ENCODE assay signal across 15 cellular contexts in the genomic region with DNA sequence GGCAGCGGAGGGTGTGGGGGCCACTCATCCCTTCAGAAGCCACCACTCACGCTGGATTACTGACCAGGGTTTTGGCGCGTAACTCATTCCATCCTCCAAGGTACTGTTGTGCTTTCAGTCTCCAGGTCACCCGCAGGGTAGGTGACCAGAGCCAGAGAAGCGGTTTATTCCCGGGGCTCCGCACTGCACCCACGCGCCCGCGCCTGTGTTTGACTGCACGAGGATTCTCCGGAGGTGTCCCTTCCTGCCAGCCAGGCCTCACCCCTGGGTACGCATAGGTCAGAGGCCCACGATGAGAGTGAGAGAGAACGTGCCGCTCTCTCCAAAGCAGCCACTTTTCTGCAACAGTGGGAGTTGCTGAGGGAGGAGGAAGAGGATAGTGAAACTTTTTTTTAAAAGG. TPM values are rescaled to one million over a fixed set of nuclear protein-coding genes. Genes with fewer than 3 reads are reported as not detected.
DNase-seq lines count a peak whose midpoint lies in the region; ATAC-seq and TF ChIP-seq lines count a peak whose summit lies in the region.
"Had no signal": no experiment of that assay in that cellular context is flagged by ENCODE, and none has a peak within 500 bp of the region (broad histone marks: within the 10 kb centered on the region; RNA-seq: fewer than 3 reads in every experiment).

No MANE protein-coding gene starts in this region.

- no peaks in the 10 kb centered on the region for H3K79me2 ChIP-seq in ACC112 (ENCODE audit: control insufficient read depth, insufficient read depth, low read length, unreplicated experiment)
- H3K79me2 ChIP-seq: parathyroid adenoma had no signal

- H3K9me3 ChIP-seq in NT2/D1 (ENCODE audit: insufficient read depth, low read length) (no peaks in the 10 kb centered on the region), endodermal cell (ENCODE audit: control insufficient read depth, low read length) (no peaks in the 10 kb centered on the region), T-helper 17 cell (ENCODE audit: control insufficient read depth, low read length, poor library complexity, severe bottlenecking) (no peaks in the 10 kb centered on the region)

- no peak overlapping the region for H2AFZ ChIP-seq in ACC112 (ENCODE audit: low read length, unreplicated experiment)
- H2AFZ ChIP-seq: parathyroid adenoma had no signal

- H3K4me3 ChIP-seq in ACC112 (ENCODE audit: low read depth, low read length) (no peak overlapping the region), NT2/D1 (ENCODE audit: insufficient read length, low read depth) (no peak overlapping the region), endodermal cell (ENCODE audit: low read length) (no peak overlapping the region)
- H3K4me3 ChIP-seq: lung had no signal

- H3K27me3 Mint-ChIP-seq in endodermal cell (ENCODE audit: insufficient read depth) (peaks cover 29% of the 10 kb centered on the region), osteocyte (ENCODE audit: unreplicated experiment) (no peaks in the 10 kb centered on the region), T-helper 17 cell (no peaks in the 10 kb centered on the region)
- H3K27me3 Mint-ChIP-seq: activated T-helper 17 cell treated with anti-CD3 and anti-CD28 coated beads, Interleukin-2, amount 50 U/mL, for 72 hours had no signal

- 73 to 85% methylated on average over 18 of the region's 18 CpGs for WGBS in endodermal cell (ENCODE audit: insufficient coverage in 1 of 2, insufficient read length in 1 of 2), 2 experiments

- H3K27ac Mint-ChIP-seq in endodermal cell (peak overlapping the region; percentile 72), osteocyte (ENCODE audit: unreplicated experiment) (peak overlapping the region; percentile 99), T-helper 17 cell (no peak overlapping the region)
- H3K27ac Mint-ChIP-seq: activated T-helper 17 cell treated with anti-CD3 and anti-CD28 coated beads, Interleukin-2, amount 50 U/mL, for 72 hours had no signal

- peak overlapping the region; percentile 53 for H3K9ac ChIP-seq in NT2/D1 (ENCODE audit: insufficient read length, low read depth)
- H3K9ac ChIP-seq in endodermal cell (ENCODE audit: extremely low read depth, low read length, poor library complexity, severe bottlenecking): no peak overlapping the region
- H3K9ac ChIP-seq: parathyroid adenoma had no signal

- H3K9me3 Mint-ChIP-seq in endodermal cell: no peaks in the 10 kb centered on the region
- H3K9me3 Mint-ChIP-seq in osteocyte (ENCODE audit: unreplicated experiment): no peaks in the 10 kb centered on the region
- H3K9me3 Mint-ChIP-seq: activated T-helper 17 cell treated with anti-CD3 and anti-CD28 coated beads, Interleukin-2, amount 50 U/mL, for 72 hours had no signal

- no peaks in the 10 kb centered on the region for H3K36me3 Mint-ChIP-seq in endodermal cell (ENCODE audit: low read depth)
- H3K36me3 Mint-ChIP-seq in osteocyte (ENCODE audit: unreplicated experiment): peaks cover 42% of the 10 kb centered on the region
- H3K36me3 Mint-ChIP-seq in T-helper 17 cell (ENCODE audit: low read depth): peaks cover 3% of the 10 kb centered on the region

- no peak for DNase-seq in NT2/D1 (ENCODE audit: low read depth, low spot score)
- no peak for DNase-seq in endodermal cell
- no peak for DNase-seq in osteocyte (ENCODE audit: extremely low spot score, unreplicated experiment)
- no peak for DNase-seq in T-helper 17 cell
- no peak for DNase-seq in substantia nigra (lab: John Stamatoyannopoulos, UW)
- DNase-seq: activated CD4-positive, alpha-beta T cell treated with anti-CD3 and anti-CD28 coated beads, Interleukin-2, amount 50 U/mL, for 48 hours; NCI-H1436 treated with DMSO at 0.1 percent for 48 hours; NCI-H526 treated with DMSO at 0.1 percent for 48 hours; RPMI8226 had no signal

- H3K36me3 ChIP-seq in ACC112 (ENCODE audit: insufficient read depth, low read length): peaks cover 12% of the 10 kb centered on the region; the same call in 1 of the 2 replicates
- H3K36me3 ChIP-seq in NT2/D1 (ENCODE audit: insufficient read depth, insufficient read length, low read length): peaks cover 34% of the 10 kb centered on the region
- no peaks in the 10 kb centered on the region for H3K36me3 ChIP-seq in endodermal cell (ENCODE audit: control insufficient read depth, insufficient read depth, low read length)

- peak overlapping the region; percentile 95; the same call in 1 of the 2 replicates for H3K27ac ChIP-seq in ACC112 (ENCODE audit: low read depth, low read length)
- peak overlapping the region; percentile 97 for H3K27ac ChIP-seq in endodermal cell (ENCODE audit: low read depth, low read length)
- H3K27ac ChIP-seq in substantia nigra (ENCODE audit: low read depth, low read length, poor library complexity, severe bottlenecking): no peak overlapping the region

- H3K4me1 ChIP-seq in ACC112 (ENCODE audit: control insufficient read depth, insufficient read depth, low read length, unreplicated experiment): peaks cover 50% of the 10 kb centered on the region
- H3K4me1 ChIP-seq in NT2/D1 (ENCODE audit: insufficient read depth, insufficient read length): peaks cover 15% of the 10 kb centered on the region
- peaks cover 18% of the 10 kb centered on the region for H3K4me1 ChIP-seq in endodermal cell (ENCODE audit: control insufficient read depth, insufficient read depth, low read length)
- H3K4me1 ChIP-seq: parathyroid adenoma had no signal

- peaks cover 26% of the 10 kb centered on the region for H3K4me1 Mint-ChIP-seq in endodermal cell
- H3K4me1 Mint-ChIP-seq in osteocyte (ENCODE audit: unreplicated experiment): peaks cover 84% of the 10 kb centered on the region
- peaks cover 30% of the 10 kb centered on the region for H3K4me1 Mint-ChIP-seq in T-helper 17 cell

- no peaks in the 10 kb centered on the region for H3K27me3 ChIP-seq in ACC112 (ENCODE audit: insufficient read depth, low read length)
- H3K27me3 ChIP-seq in NT2/D1 (ENCODE audit: insufficient read depth, insufficient read length): no peaks in the 10 kb centered on the region
- peaks cover 10% of the 10 kb centered on the region for H3K27me3 ChIP-seq in endodermal cell (ENCODE audit: control insufficient read depth, insufficient read depth, low read length, poor library complexity, severe bottlenecking)

- no peak for ATAC-seq in HG03095 (IDR thresholded peaks at IDR 0.05; ENCODE audit: unreplicated experiment)
- ATAC-seq in T-helper 17 cell: no peak
- no peak for ATAC-seq in HG03342 (IDR thresholded peaks at IDR 0.05; ENCODE audit: unreplicated experiment)
- ATAC-seq: activated T-helper 17 cell treated with anti-CD3 and anti-CD28 coated beads, Interleukin-2, amount 50 U/mL, for 72 hours had no signal

- TF ChIP-seq CTCF in endodermal cell (conservative IDR thresholded peaks at IDR 0.05) (no peak), osteocyte (IDR thresholded peaks at IDR 0.05) (no peak)

- H3K4me3 Mint-ChIP-seq in endodermal cell (no peak overlapping the region), osteocyte (ENCODE audit: unreplicated experiment) (peak overlapping the region; percentile 18), T-helper 17 cell (no peak overlapping the region)
- H3K4me3 Mint-ChIP-seq: activated T-helper 17 cell treated with anti-CD3 and anti-CD28 coated beads, Interleukin-2, amount 50 U/mL, for 72 hours had no signal

RNA-seq across cellular contexts. Expression of gene TRAF6, which starts 55.5 kb away (rescaled TPM):
- 10 to 100 TPM; 10.0 to 11.4 TPM for total RNA-seq in endodermal cell
- polyA plus RNA-seq in endodermal cell (2013, experiment 1 of 2): 11.5 TPM
- polyA plus RNA-seq in endodermal cell (2013, experiment 2 of 2): 10.3 TPM
- total RNA-seq in osteocyte: 13.9 and 15.0 TPM in 2 replicates
- total RNA-seq in T-helper 17 cell: 10 to 100 TPM; 20.2 to 26.2 TPM
